ENCODE assay signal across 16 cellular contexts in the genomic region with DNA sequence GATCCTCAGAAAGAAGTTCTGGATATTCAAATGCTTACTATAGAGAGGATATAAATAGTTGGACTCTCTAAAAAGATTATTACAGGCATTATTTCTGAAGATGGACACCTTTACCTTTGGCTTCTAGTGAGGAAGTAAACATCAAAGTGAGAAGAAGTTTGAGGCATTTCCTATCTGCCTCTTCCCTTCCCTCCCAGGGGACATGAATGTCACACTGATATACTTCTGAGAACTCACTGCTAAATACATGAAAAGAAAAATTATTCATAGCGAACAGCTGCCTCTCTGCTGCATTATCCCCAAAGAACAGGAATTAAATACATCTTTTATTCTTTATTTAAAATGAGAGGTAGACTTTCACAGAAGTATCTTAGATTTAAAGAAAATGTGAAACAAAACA.
A peak's percentile ranks its signal among the peaks of the same experiment; 100 is the strongest.
DNase-seq lines count a peak whose midpoint lies in the region; ATAC-seq and TF ChIP-seq lines count a peak whose summit lies in the region.
"Had no signal": no experiment of that assay in that cellular context is flagged by ENCODE, and none has a peak within 500 bp of the region (broad histone marks: within the 10 kb centered on the region; RNA-seq: fewer than 3 reads in every experiment).

No MANE protein-coding gene starts in this region.

- no peak for TF ChIP-seq EP300 in transverse colon (IDR thresholded peaks at IDR 0.05; ENCODE audit: low read depth)

- H3K9me2 ChIP-seq in Loucy (replicated peaks; ENCODE audit: low read depth, low read length) = no peaks in the 10 kb centered on the region

- peaks cover 47% of the 10 kb centered on the region for H3K4me1 Mint-ChIP-seq in activated CD8-positive, alpha-beta memory T cell treated with anti-CD3 and anti-CD28 coated beads, Interleukin-2, amount 10 ng/mL, durations not matched to agents 7 days and 5 days
- H3K4me1 Mint-ChIP-seq in activated naive CD8-positive, alpha-beta T cell treated with anti-CD3 and anti-CD28 coated beads for 36 hours = peaks cover 60% of the 10 kb centered on the region
- peaks cover 59% of the 10 kb centered on the region for H3K4me1 Mint-ChIP-seq in neural progenitor cell

- H3K27me3 ChIP-seq in Loucy (ENCODE audit: insufficient read depth, low read length, poor library complexity, severe bottlenecking) (no peaks in the 10 kb centered on the region), neural progenitor cell (no peaks in the 10 kb centered on the region), transverse colon (no peaks in the 10 kb centered on the region), left ventricle myocardium inferior (ENCODE audit: low read depth) (no peaks in the 10 kb centered on the region)

- peaks cover 14% of the 10 kb centered on the region; the same call in 1 of the 2 replicates for H3K36me3 ChIP-seq in Loucy (ENCODE audit: insufficient read depth, low read length)
- no peaks in the 10 kb centered on the region for H3K36me3 ChIP-seq in neural progenitor cell
- peaks cover 0 to 6% (median 0%) of the 10 kb centered on the region in 4 donors for H3K36me3 ChIP-seq in transverse colon
- no peaks in the 10 kb centered on the region for H3K36me3 ChIP-seq in left ventricle myocardium inferior

- intact Hi-C loops in transverse colon (cut with DNase I; ENCODE audit: low total_unique reads) = no loop called here
- intact Hi-C loops in left ventricle myocardium inferior (cut with micrococcal nuclease) = no loop called here

- H3K4me3 ChIP-seq in Loucy (ENCODE audit: low read length, poor library complexity, severe bottlenecking) (no peak overlapping the region), neural progenitor cell (no peak overlapping the region), transverse colon (no peak overlapping the region), left ventricle myocardium inferior (no peak overlapping the region)

- H3K27ac ChIP-seq in neural progenitor cell (peak overlapping the region; percentile 75), transverse colon (no peak overlapping the region), left ventricle myocardium inferior (replicated peaks) (no peak overlapping the region)

- DNase-seq in activated CD8-positive, alpha-beta memory T cell treated with anti-CD3 and anti-CD28 coated beads, Interleukin-2, amount 10 ng/mL, durations not matched to agents 7 days and 5 days = no peak
- DNase-seq in activated CD8-positive, alpha-beta memory T cell treated with anti-CD3 and anti-CD28 coated beads, Interleukin-2, amount 50 U/mL, for 48 hours = no peak
- no peak for DNase-seq in activated naive CD8-positive, alpha-beta T cell treated with anti-CD3 and anti-CD28 coated beads for 36 hours
- DNase-seq in neural progenitor cell (ENCODE audit: low spot score) (no peak), H4 (ENCODE audit: low spot score) (no peak), transverse colon (no peak), left ventricle myocardium inferior (no peak)
- DNase-seq: ACHN, anterior cingulate cortex, EL, kidney glomerular epithelial cell, NCI-H446 treated with DMSO at 0.1 percent for 48 hours, right cardiac atrium had no signal

- H3K9me3 ChIP-seq in Loucy (ENCODE audit: insufficient read depth, low read depth, low read length) (no peaks in the 10 kb centered on the region), neural progenitor cell (ENCODE audit: low read depth) (no peaks in the 10 kb centered on the region), transverse colon (no peaks in the 10 kb centered on the region), left ventricle myocardium inferior (replicated peaks) (no peaks in the 10 kb centered on the region)

- no peak for TF ChIP-seq CTCF in Loucy (conservative IDR thresholded peaks at IDR 0.05; ENCODE audit: low read length)
- TF ChIP-seq CTCF in neural progenitor cell (IDR thresholded peaks at IDR 0.05) = no peak
- no peak for TF ChIP-seq CTCF in transverse colon (IDR thresholded peaks at IDR 0.05)
- no peak for TF ChIP-seq CTCF in left ventricle myocardium inferior (IDR thresholded peaks at IDR 0.05; ENCODE audit: borderline replicate concordance)

- CTCF ChIA-PET in activated CD8-positive, alpha-beta memory T cell treated with anti-CD3 and anti-CD28 coated beads, Interleukin-2, amount 10 ng/mL, durations not matched to agents 7 days and 5 days (lab: Charles Lee) = interaction anchor here (1.1 kb wide), 2 partner anchors 22 to 63 kb away, joined by 3 read pairs; no protein-coding TSS in a partner anchor

- H3K4me3 Mint-ChIP-seq in activated CD8-positive, alpha-beta memory T cell treated with anti-CD3 and anti-CD28 coated beads, Interleukin-2, amount 10 ng/mL, durations not matched to agents 7 days and 5 days = no peak overlapping the region
- no peak overlapping the region for H3K4me3 Mint-ChIP-seq in activated naive CD8-positive, alpha-beta T cell treated with anti-CD3 and anti-CD28 coated beads for 36 hours
- H3K4me3 Mint-ChIP-seq in neural progenitor cell = no peak overlapping the region
- H3K4me3 Mint-ChIP-seq: mesothelial cell of epicardium had no signal

- H3K4me1 ChIP-seq in Loucy (ENCODE audit: insufficient read depth, low read length, poor library complexity, severe bottlenecking) = peaks cover 45% of the 10 kb centered on the region
- peaks cover 60% of the 10 kb centered on the region for H3K4me1 ChIP-seq in neural progenitor cell
- peaks cover 0 to 19% (median 8%) of the 10 kb centered on the region in 4 donors for H3K4me1 ChIP-seq in transverse colon
- peaks cover 18% of the 10 kb centered on the region for H3K4me1 ChIP-seq in left ventricle myocardium inferior

- no peaks in the 10 kb centered on the region for H3K27me3 Mint-ChIP-seq in activated CD8-positive, alpha-beta memory T cell treated with anti-CD3 and anti-CD28 coated beads, Interleukin-2, amount 10 ng/mL, durations not matched to agents 7 days and 5 days
- H3K27me3 Mint-ChIP-seq in activated naive CD8-positive, alpha-beta T cell treated with anti-CD3 and anti-CD28 coated beads for 36 hours = no peaks in the 10 kb centered on the region
- H3K27me3 Mint-ChIP-seq in neural progenitor cell (ENCODE audit: insufficient read depth, low read depth) = peaks cover 7% of the 10 kb centered on the region

- H2AFZ ChIP-seq in Loucy (ENCODE audit: low read length) = no peak overlapping the region
- H2AFZ ChIP-seq in neural progenitor cell (replicated peaks) = peak overlapping the region; percentile 70

- H3K9me3 Mint-ChIP-seq in activated CD8-positive, alpha-beta memory T cell treated with anti-CD3 and anti-CD28 coated beads, Interleukin-2, amount 10 ng/mL, durations not matched to agents 7 days and 5 days (ENCODE audit: low read depth) = peaks cover 2% of the 10 kb centered on the region
- H3K9me3 Mint-ChIP-seq in activated naive CD8-positive, alpha-beta T cell treated with anti-CD3 and anti-CD28 coated beads for 36 hours = peaks cover 6% of the 10 kb centered on the region
- no peaks in the 10 kb centered on the region for H3K9me3 Mint-ChIP-seq in neural progenitor cell
- H3K9me3 Mint-ChIP-seq: mesothelial cell of epicardium had no signal

- peak overlapping the region; percentile 71 for H3K9ac ChIP-seq in Loucy (ENCODE audit: low read depth, low read length, poor library complexity, severe bottlenecking)
- H3K9ac ChIP-seq in neural progenitor cell = no peak overlapping the region

- no peaks in the 10 kb centered on the region for H3F3A ChIP-seq in Loucy (ENCODE audit: low read depth)
- peaks cover 24% of the 10 kb centered on the region for H3F3A ChIP-seq in neural progenitor cell (ENCODE audit: low read depth)

- H4K20me1 ChIP-seq in Loucy (ENCODE audit: insufficient read depth, low read length, poor library complexity, severe bottlenecking) (no peaks in the 10 kb centered on the region), neural progenitor cell (ENCODE audit: low read depth) (no peaks in the 10 kb centered on the region)

- WGBS in transverse colon (ENCODE audit: low coverage in 1 of 2), 2 donors = 71 to 92% methylated on average over 1 of the region's 1 CpG

- H3K79me2 ChIP-seq in Loucy (ENCODE audit: insufficient read depth, low read length) (no peaks in the 10 kb centered on the region), neural progenitor cell (ENCODE audit: low read depth) (no peaks in the 10 kb centered on the region)

- H3K4me2 ChIP-seq in Loucy (ENCODE audit: low read depth, low read length, poor library complexity, severe bottlenecking) (peak overlapping the region; percentile 81), neural progenitor cell (peak overlapping the region; percentile 52)

- no peak for ATAC-seq in activated CD8-positive, alpha-beta memory T cell treated with anti-CD3 and anti-CD28 coated beads, Interleukin-2, amount 10 ng/mL, durations not matched to agents 7 days and 5 days
- ATAC-seq: right cardiac atrium, Right ventricle myocardium inferior had no signal

- no peak for TF ChIP-seq POLR2A in transverse colon (IDR thresholded peaks at IDR 0.05)

- H3K27ac Mint-ChIP-seq in activated CD8-positive, alpha-beta memory T cell treated with anti-CD3 and anti-CD28 coated beads, Interleukin-2, amount 10 ng/mL, durations not matched to agents 7 days and 5 days = peak overlapping the region; percentile 37
- peak overlapping the region; percentile 97 for H3K27ac Mint-ChIP-seq in activated naive CD8-positive, alpha-beta T cell treated with anti-CD3 and anti-CD28 coated beads for 36 hours
- peak overlapping the region; percentile 99 for H3K27ac Mint-ChIP-seq in neural progenitor cell
- H3K27ac Mint-ChIP-seq: mesothelial cell of epicardium had no signal

- H3K36me3 Mint-ChIP-seq in activated CD8-positive, alpha-beta memory T cell treated with anti-CD3 and anti-CD28 coated beads, Interleukin-2, amount 10 ng/mL, durations not matched to agents 7 days and 5 days = peaks cover 70% of the 10 kb centered on the region
- peaks cover 72% of the 10 kb centered on the region for H3K36me3 Mint-ChIP-seq in activated naive CD8-positive, alpha-beta T cell treated with anti-CD3 and anti-CD28 coated beads for 36 hours
- no peaks in the 10 kb centered on the region for H3K36me3 Mint-ChIP-seq in neural progenitor cell
- H3K36me3 Mint-ChIP-seq: mesothelial cell of epicardium had no signal

- in situ Hi-C loops in transverse colon (cut with MboI; ENCODE audit: low pct_ligation_motif_present in 1 of 4, low pct_unique_long_range_greater_than_20kb in 1 of 4, low sequenced_read_pairs in 3 of 4) = no loop called here

Comparison
In these comparisons a context has a peak if more than half of its experiments do, and no peak if none do; other contexts are left out.
1. H3K27ac Mint-ChIP-seq: peak in every context shown above with its lines; median percentile 99 in neural progenitor cell; 97 in activated naive CD8-positive, alpha-beta T cell treated with anti-CD3 and anti-CD28 coated beads for 36 hours; 37 in activated CD8-positive, alpha-beta memory T cell treated with anti-CD3 and anti-CD28 coated beads, Interleukin-2, amount 10 ng/mL, durations not matched to agents 7 days and 5 days.